Comparison of ENCODE assay signal across 6 cellular contexts in genomic region chr11:67392182-67392715, GRCh38.
A peak's percentile ranks its signal among the peaks of the same experiment; 100 is the strongest.
DNase-seq lines count a peak whose midpoint lies in the region; ATAC-seq and TF ChIP-seq lines count a peak whose summit lies in the region.

No MANE protein-coding gene starts in this region.

- DNase-seq in DMS53 treated with DMSO at 0.1 percent for 48 hours (lab: John Stamatoyannopoulos, UW; ENCODE audit: unreplicated experiment) (peak; percentile 36), midbrain (lab: John Stamatoyannopoulos, UW) (no peak)

- H3K9me3 ChIP-seq in OCI-LY3 (ENCODE audit: insufficient read depth, low read length) (no peaks in the 10 kb centered on the region), iPS-18c (ENCODE audit: control insufficient read depth, insufficient read depth, low read length) (no peaks in the 10 kb centered on the region)

- no peaks in the 10 kb centered on the region for H3K27me3 ChIP-seq in OCI-LY3 (ENCODE audit: low read depth, low read length)

- H3K36me3 ChIP-seq in OCI-LY3 (replicated peaks; ENCODE audit: low read depth, low read length), result peaks cover 22% of the 10 kb centered on the region

- H4K20me1 ChIP-seq in OCI-LY3 (ENCODE audit: insufficient read depth, low read length), result 0 out of 2 replicates have a peak, but pooled peaks cover 4% of the 10 kb centered on the region

- no peak for TF ChIP-seq CTCF in OCI-LY3 (IDR thresholded peaks at IDR 0.05; ENCODE audit: low read depth, low read length)

- H2AFZ ChIP-seq in OCI-LY3 (ENCODE audit: low read depth, low read length), result no peak overlapping the region

- H3K4me3 ChIP-seq in OCI-LY3 (ENCODE audit: low read length), result peak overlapping the region; percentile 96
- peak overlapping the region; percentile 80 for H3K4me3 ChIP-seq in iPS-18c (ENCODE audit: insufficient read depth, low read depth, low read length)

- peaks cover 13% of the 10 kb centered on the region for H3K4me1 ChIP-seq in OCI-LY3 (ENCODE audit: low read length)

- ATAC-seq in HG03095 (IDR thresholded peaks at IDR 0.05; ENCODE audit: unreplicated experiment), result no peak
- ATAC-seq in HG03520 (IDR thresholded peaks at IDR 0.05; ENCODE audit: unreplicated experiment), result no peak

- H3K79me2 ChIP-seq in OCI-LY3 (ENCODE audit: low read length), result peaks cover 17% of the 10 kb centered on the region

- peak overlapping the region; percentile 96 for H3K4me2 ChIP-seq in OCI-LY3 (ENCODE audit: low read length)

- H3K27ac ChIP-seq in OCI-LY3 (ENCODE audit: low read length), result no peak overlapping the region; the same call in 1 of the 2 replicates

- H3K9ac ChIP-seq in OCI-LY3 (ENCODE audit: low read length), result peak overlapping the region; percentile 68
